ENCODE assay signal across 9 cellular contexts in the genomic region with DNA sequence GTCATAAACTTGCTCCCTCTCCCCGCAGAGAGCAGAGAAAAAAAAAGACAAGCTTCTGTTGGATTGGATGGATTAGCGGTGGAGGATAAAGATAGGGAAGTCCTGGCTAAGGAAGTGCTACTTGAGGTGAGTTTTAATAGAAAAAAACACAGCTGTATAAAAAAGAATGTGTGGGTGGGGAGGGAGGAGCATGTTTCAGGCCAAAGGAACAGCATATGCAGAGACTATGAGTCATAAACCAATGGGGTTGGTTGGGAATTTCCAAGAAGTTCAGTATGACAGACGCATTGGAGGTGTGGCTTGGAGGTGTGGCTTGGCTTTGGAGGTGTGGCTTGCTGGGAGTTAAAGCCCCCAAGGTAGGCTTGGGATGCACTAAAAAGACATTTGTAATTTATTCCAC.
DNase-seq lines count a peak whose midpoint lies in the region; ATAC-seq lines count a peak whose summit lies in the region.
"Had no signal": no experiment of that assay in that cellular context is flagged by ENCODE, and none has a peak within 500 bp of the region (broad histone marks: within the 10 kb centered on the region; RNA-seq: fewer than 3 reads in every experiment).

No MANE protein-coding gene starts in this region.

- peak overlapping the region; percentile 57 for H3K27ac Mint-ChIP-seq in activated CD4-positive, alpha-beta T cell treated with anti-CD3 and anti-CD28 coated beads, Interleukin-2, amount 10 ng/mL, durations not matched to agents 24 days and 14 days
- H3K27ac Mint-ChIP-seq: brain had no signal

- H3K9me3 Mint-ChIP-seq in activated CD4-positive, alpha-beta T cell treated with anti-CD3 and anti-CD28 coated beads, Interleukin-2, amount 10 ng/mL, durations not matched to agents 24 days and 14 days, result peaks cover 11% of the 10 kb centered on the region
- H3K9me3 Mint-ChIP-seq: brain had no signal

- intact Hi-C loops in activated CD4-positive, alpha-beta T cell treated with anti-CD3 and anti-CD28 coated beads, Interleukin-2, amount 10 ng/mL, durations not matched to agents 24 days and 14 days (cut with micrococcal nuclease), result loop anchor here (2.0 to 5.0 kb wide), 3 partner anchors 24 to 1070 kb away; a partner anchor contains a TSS
- intact Hi-C loops in posterior cingulate gyrus (cut with DNase I), result no loop called here

- H3K4me1 Mint-ChIP-seq in activated CD4-positive, alpha-beta T cell treated with anti-CD3 and anti-CD28 coated beads, Interleukin-2, amount 10 ng/mL, durations not matched to agents 24 days and 14 days, result peaks cover 19% of the 10 kb centered on the region

- no peaks in the 10 kb centered on the region for H3K27me3 Mint-ChIP-seq in activated CD4-positive, alpha-beta T cell treated with anti-CD3 and anti-CD28 coated beads, Interleukin-2, amount 10 ng/mL, durations not matched to agents 24 days and 14 days
- H3K27me3 Mint-ChIP-seq: brain had no signal

- peak; percentile 31 for DNase-seq in AG08396 (ENCODE audit: low spot score)
- peak; percentile 80 for DNase-seq in activated CD4-positive, alpha-beta T cell treated with anti-CD3 and anti-CD28 coated beads, Interleukin-2, amount 10 ng/mL, durations not matched to agents 24 days and 14 days
- peak; percentile 59 for DNase-seq in iPS-NIHi7 (ENCODE audit: extremely low spot score)
- no peak for DNase-seq in ecto neural progenitor cell (ENCODE audit: low spot score)
- DNase-seq in retina, result no peak
- DNase-seq in posterior cingulate gyrus, result no peak

- peak overlapping the region; percentile 35 for H3K4me3 Mint-ChIP-seq in activated CD4-positive, alpha-beta T cell treated with anti-CD3 and anti-CD28 coated beads, Interleukin-2, amount 10 ng/mL, durations not matched to agents 24 days and 14 days
- H3K4me3 Mint-ChIP-seq: brain had no signal

- H3K36me3 Mint-ChIP-seq in activated CD4-positive, alpha-beta T cell treated with anti-CD3 and anti-CD28 coated beads, Interleukin-2, amount 10 ng/mL, durations not matched to agents 24 days and 14 days (ENCODE audit: low read depth), result no peaks in the 10 kb centered on the region
- H3K36me3 Mint-ChIP-seq: brain had no signal

- ATAC-seq in GM19438 (IDR thresholded peaks at IDR 0.05; ENCODE audit: low read depth, unreplicated experiment) (peak; percentile 74), HG03378 (IDR thresholded peaks at IDR 0.05; ENCODE audit: unreplicated experiment) (peak; percentile 98)

Comparison
In these comparisons a context has a peak if more than half of its experiments do, and no peak if none do; other contexts are left out.
1. DNase-seq: peak in AG08396 (single experiment), activated CD4-positive, alpha-beta T cell treated with anti-CD3 and anti-CD28 coated beads, Interleukin-2, amount 10 ng/mL, durations not matched to agents 24 days and 14 days (single experiment) and iPS-NIHi7 (single experiment); none in ecto neural progenitor cell (single experiment), retina (single experiment) and posterior cingulate gyrus (0 of 10).